In the genomic region with DNA sequence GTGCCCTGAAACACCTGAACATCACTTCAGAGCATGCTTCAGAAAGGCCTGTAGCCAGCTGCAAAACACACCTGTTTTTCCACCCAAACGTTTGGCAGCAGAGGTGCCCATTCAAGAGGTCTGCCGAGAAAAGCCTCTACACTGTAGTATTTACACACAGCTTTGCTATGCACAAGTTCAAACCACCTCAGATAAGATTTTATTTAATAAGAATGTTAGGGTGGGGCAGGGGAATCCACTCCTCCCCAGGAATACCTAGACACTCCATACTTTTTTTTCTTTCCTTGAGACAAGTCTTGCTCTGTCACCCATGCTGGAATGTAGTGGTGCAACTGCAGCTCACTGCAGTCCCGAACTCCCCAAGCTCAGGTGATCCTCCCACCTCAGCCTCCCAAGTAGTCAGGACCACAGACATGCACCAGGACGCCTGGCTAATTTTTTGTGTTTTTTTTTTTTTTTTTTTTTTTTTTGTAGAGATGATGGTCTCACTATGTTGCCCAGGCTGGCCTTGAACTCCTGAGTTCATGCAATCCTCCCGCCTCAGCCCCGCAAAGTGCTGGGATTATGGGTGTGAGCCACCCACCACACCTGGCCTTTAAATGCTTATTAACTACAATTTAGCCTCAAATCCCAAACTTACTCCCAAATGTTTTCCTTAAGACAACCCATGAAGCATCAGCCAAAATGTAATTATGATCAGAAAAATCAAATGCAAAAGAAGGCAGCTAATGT, we compare ENCODE assay signal across 13 cellular contexts. TPM values are rescaled to one million over a fixed set of nuclear protein-coding genes. Genes with fewer than 3 reads are reported as not detected.
A peak's percentile ranks its signal among the peaks of the same experiment; 100 is the strongest.
DNase-seq lines count a peak whose midpoint lies in the region; ATAC-seq and TF ChIP-seq lines count a peak whose summit lies in the region.
"Had no signal": no experiment of that assay in that cellular context is flagged by ENCODE, and none has a peak within 500 bp of the region (broad histone marks: within the 10 kb centered on the region; RNA-seq: fewer than 3 reads in every experiment).

No MANE protein-coding gene starts in this region.

- no peaks in the 10 kb centered on the region for H3K27me3 ChIP-seq in CD8-positive, alpha-beta T cell (ENCODE audit: insufficient read depth, low read length)
- H3K27me3 ChIP-seq in psoas muscle (ENCODE audit: insufficient read depth in 3 of 3, low read length in 2 of 3): no peaks in the 10 kb centered on the region
- H3K27me3 ChIP-seq: suprapubic skin had no signal

- H3K27ac ChIP-seq in CD8-positive, alpha-beta T cell (ENCODE audit: low read depth, low read length): no peak overlapping the region
- H3K27ac ChIP-seq in psoas muscle: peak overlapping the region; percentile 99
- H3K27ac ChIP-seq: suprapubic skin had no signal

- DNase-seq in CD8-positive, alpha-beta T cell: no peak
- peak; percentile 32 for DNase-seq in NCI-H2029 treated with DMSO at 0.1 percent for 48 hours (lab: John Stamatoyannopoulos, UW)
- no peak for DNase-seq in psoas muscle
- no peak for DNase-seq in DMS 273 treated with DMSO at 0.1 percent for 48 hours (lab: John Stamatoyannopoulos, UW)
- no peak for DNase-seq in AG08396 (ENCODE audit: low spot score)
- DNase-seq: activated T-cell treated with anti-CD3 and anti-CD28 coated beads, Interleukin-2, amount 50 U/mL, for 24 hours; immature natural killer cell; NCI-H1930; nucleus accumbens had no signal

- 72 to 75% (median 72%) methylated on average over 6 of the region's 6 CpGs for WGBS in psoas muscle, 3 donors

- peaks cover 18% of the 10 kb centered on the region for H3K36me3 ChIP-seq in CD8-positive, alpha-beta T cell (ENCODE audit: insufficient read depth, low read length)
- peaks cover 0 to 32% of the 10 kb centered on the region in 2 donors for H3K36me3 ChIP-seq in psoas muscle (ENCODE audit: insufficient read depth in 1 of 2, low read depth in 1 of 2)

- H3K4me3 Mint-ChIP-seq in CD8-positive, alpha-beta T cell: no peak overlapping the region
- H3K4me3 Mint-ChIP-seq: activated T-cell treated with anti-CD3 and anti-CD28 coated beads, Interleukin-2, amount 50 U/mL, for 24 hours; immature natural killer cell had no signal

- intact Hi-C loops in CD8-positive, alpha-beta T cell (cut with DNase I, micrococcal nuclease): no loop called here
- intact Hi-C loops in psoas muscle (cut with DNase I): no loop called here

- H3K4me1 ChIP-seq in CD8-positive, alpha-beta T cell (ENCODE audit: insufficient read depth, low read length): peaks cover 23% of the 10 kb centered on the region
- H3K4me1 ChIP-seq in psoas muscle: peaks cover 80% of the 10 kb centered on the region

- H3K9me3 ChIP-seq in CD8-positive, alpha-beta T cell (ENCODE audit: low read length): no peaks in the 10 kb centered on the region
- H3K9me3 ChIP-seq in psoas muscle: no peaks in the 10 kb centered on the region
- H3K9me3 ChIP-seq: suprapubic skin had no signal

- no peaks in the 10 kb centered on the region for H3K27me3 Mint-ChIP-seq in CD8-positive, alpha-beta T cell (ENCODE audit: low read depth)
- H3K27me3 Mint-ChIP-seq: activated T-cell treated with anti-CD3 and anti-CD28 coated beads, Interleukin-2, amount 50 U/mL, for 24 hours had no signal

- no peaks in the 10 kb centered on the region for H3K9me3 Mint-ChIP-seq in CD8-positive, alpha-beta T cell
- H3K9me3 Mint-ChIP-seq: activated T-cell treated with anti-CD3 and anti-CD28 coated beads, Interleukin-2, amount 50 U/mL, for 24 hours; immature natural killer cell had no signal

- H3K4me3 ChIP-seq in CD8-positive, alpha-beta T cell (ENCODE audit: low read depth, low read length): no peak overlapping the region
- H3K4me3 ChIP-seq in psoas muscle: no peak overlapping the region
- H3K4me3 ChIP-seq: suprapubic skin had no signal

- H3K27ac Mint-ChIP-seq in CD8-positive, alpha-beta T cell: peak overlapping the region; percentile 27

- H3K36me3 Mint-ChIP-seq in CD8-positive, alpha-beta T cell: peaks cover 36% of the 10 kb centered on the region

- CTCF ChIA-PET in CD8-positive, alpha-beta T cell (lab: Charles Lee): interaction anchor here (1.0 to 2.2 kb wide), 2 partner anchors 20 to 22 kb away, joined by 4 to 8 read pairs; no protein-coding TSS in a partner anchor

- no peak for TF ChIP-seq CTCF in CD8-positive, alpha-beta T cell (IDR thresholded peaks at IDR 0.05)
- no peak for TF ChIP-seq CTCF in psoas muscle (IDR thresholded peaks at IDR 0.05)

- no peak for ATAC-seq in CD8-positive, alpha-beta T cell
- peak; percentile 53 for ATAC-seq in esophagus mucosa
- ATAC-seq in psoas muscle: no peak
- ATAC-seq in GM18909 (IDR thresholded peaks at IDR 0.05; ENCODE audit: poor library complexity, unreplicated experiment): no peak
- no peak for ATAC-seq in GM21447 (IDR thresholded peaks at IDR 0.05; ENCODE audit: unreplicated experiment)

- H3K4me1 Mint-ChIP-seq in CD8-positive, alpha-beta T cell (ENCODE audit: low read depth): peaks cover 60% of the 10 kb centered on the region

- POLR2A ChIA-PET in CD8-positive, alpha-beta T cell (lab: Charles Lee): no interaction called here

RNA-seq across cellular contexts. Expression of gene MRPL14, which starts 9.7 kb away (rescaled TPM):
- 10 to 100 TPM; 10.3 to 10.5 TPM for total RNA-seq in CD8-positive, alpha-beta T cell
- total RNA-seq in esophagus mucosa: 47.4 TPM
- 100 to 1,000 TPM in 3 of 4 donors, 10 to 100 TPM in 1; 62.3 to 177 (median 113) TPM for total RNA-seq in psoas muscle
- polyA plus RNA-seq in psoas muscle: 100 to 1,000 TPM; 166 to 308 (median 197) TPM

RNA-seq across cellular contexts. Expression of gene TMEM63B, which starts 9.8 kb away (rescaled TPM):
- 10 to 100 TPM; 14.1 to 19.0 TPM for total RNA-seq in CD8-positive, alpha-beta T cell
- 42.4 TPM for total RNA-seq in esophagus mucosa
- total RNA-seq in psoas muscle: 100 to 1,000 TPM in 1 of 4 donors, 10 to 100 TPM in 3; 32.7 to 121 (median 40.3) TPM
- polyA plus RNA-seq in psoas muscle: 10 to 100 TPM; 23.5 to 39.2 (median 27.9) TPM

RNA-seq across cellular contexts. Expression of gene CAPN11, which starts 41.1 kb away (rescaled TPM):
- total RNA-seq in CD8-positive, alpha-beta T cell: under 1 TPM; 0.22 to 0.27 TPM
- total RNA-seq in esophagus mucosa (0.12 TPM), psoas muscle (under 1 TPM in 1 of 4 donors, not detected in 3; 0.32 TPM)
- under 1 TPM; 0.05 to 0.16 (median 0.11) TPM for polyA plus RNA-seq in psoas muscle
